1 cellular context compared by ENCODE assay signal in genomic region chr19:2026770-2027169, GRCh38.
TF ChIP-seq lines count a peak whose summit lies in the region.

No MANE protein-coding gene starts in this region.

TF ChIP-seq in HCT116, 20 proteins besides CTCF, POLR2A, EP300 and RAD21:
- TF ChIP-seq REST (IDR thresholded peaks at IDR 0.05; ENCODE audit: low read depth) = no peak
- peak; percentile 28; the same call in 1 of the 2 replicates for TF ChIP-seq EGR1 (IDR thresholded peaks at IDR 0.05; ENCODE audit: low read depth)
